In genomic region chr7:151083824-151084160, GRCh38 we compare ENCODE assay signal across 8 cellular contexts. TPM values are rescaled to one million over a fixed set of nuclear protein-coding genes. Genes with fewer than 3 reads are reported as not detected.
DNase-seq lines count a peak whose midpoint lies in the region; TF ChIP-seq lines count a peak whose summit lies in the region.

No MANE protein-coding gene starts in this region.

- intact Hi-C loops in CD4-positive, alpha-beta memory T cell (cut with micrococcal nuclease): loop anchor here (1.0 to 10.0 kb wide), 3 partner anchors 55 to 149 kb away; partner anchors contain the start of genes ABCB8, CHPF2 and KCNH2
- intact Hi-C loops in OCI-LY7 (cut with micrococcal nuclease; ENCODE audit: unreplicated experiment): loop anchor here (5.0 to 10.0 kb wide), 3 partner anchors 109 to 189 kb away; partner anchors contain the start of genes ABCF2 and KCNH2

- H3K27ac ChIP-seq in CD4-positive, alpha-beta memory T cell (ENCODE audit: low read depth, low read length): peak overlapping the region; percentile 90
- H3K27ac ChIP-seq in OCI-LY7 (ENCODE audit: low read depth, low read length, poor library complexity, severe bottlenecking): no peak overlapping the region
- no peak overlapping the region for H3K27ac ChIP-seq in endodermal cell (ENCODE audit: low read depth, low read length)
- peak overlapping the region; percentile 68 for H3K27ac ChIP-seq in neutrophil

- H3K4me3 Mint-ChIP-seq in CD4-positive, alpha-beta memory T cell: peak overlapping the region; percentile 75 to 95 (median 82)
- H3K4me3 Mint-ChIP-seq in endodermal cell: peak overlapping the region; percentile 76

- H3K9ac ChIP-seq in endodermal cell (ENCODE audit: extremely low read depth, low read length, poor library complexity, severe bottlenecking): no peak overlapping the region

- H4K20me1 ChIP-seq in OCI-LY7 (ENCODE audit: insufficient read depth, low read length): no peaks in the 10 kb centered on the region

- CTCF ChIA-PET in CD4-positive, alpha-beta memory T cell (lab: Charles Lee; ENCODE audit: partially characterized antibody): interaction anchor here (1.1 to 5.6 kb wide), 6 partner anchors 12 to 66 kb away, joined by 3 to 29 read pairs (median 6); partner anchors contain the start of gene ABCB8
- CTCF ChIA-PET in OCI-LY7 (lab: Charles Lee; ENCODE audit: unreplicated experiment): no interaction called here
- CTCF ChIA-PET in HEK293T (lab: Yijun Ruan, JAX): no interaction called here

- no peaks in the 10 kb centered on the region for H3K9me2 ChIP-seq in OCI-LY7 (ENCODE audit: insufficient read depth, low read length)

- H3K36me3 ChIP-seq in CD4-positive, alpha-beta memory T cell (ENCODE audit: insufficient read depth, low read length): peaks cover 5% of the 10 kb centered on the region
- H3K36me3 ChIP-seq in OCI-LY7 (ENCODE audit: insufficient read depth, low read length): peaks cover 12% of the 10 kb centered on the region; the same call in 1 of the 2 replicates
- no peaks in the 10 kb centered on the region for H3K36me3 ChIP-seq in endodermal cell (ENCODE audit: control insufficient read depth, insufficient read depth, low read length)
- H3K36me3 ChIP-seq in neutrophil: peaks cover 6% of the 10 kb centered on the region

- H3K27ac Mint-ChIP-seq in CD4-positive, alpha-beta memory T cell: peak overlapping the region; percentile 87 to 96 (median 91)
- H3K27ac Mint-ChIP-seq in endodermal cell: no peak overlapping the region

- H3K4me1 Mint-ChIP-seq in CD4-positive, alpha-beta memory T cell: peaks cover 25 to 59% (median 40%) of the 10 kb centered on the region in 4 donors
- peaks cover 31% of the 10 kb centered on the region for H3K4me1 Mint-ChIP-seq in endodermal cell

- peaks cover 28% of the 10 kb centered on the region for H3K79me2 ChIP-seq in OCI-LY7 (ENCODE audit: insufficient read depth, low read depth, low read length)

- WGBS in endodermal cell (ENCODE audit: insufficient coverage in 1 of 2, insufficient read length in 1 of 2), 2 experiments: 0 to 11% methylated on average over 1 to 2 of the region's 3 CpGs

- POLR2A ChIA-PET in CD4-positive, alpha-beta memory T cell (lab: Charles Lee; ENCODE audit: partially characterized antibody): interaction anchor here (0.7 to 6.4 kb wide), 9 partner anchors 16 to 1585 kb away, joined by 3 to 68 read pairs (median 6); partner anchors contain the start of genes ABCB8, CDK5 and SLC4A2
- POLR2A ChIA-PET in OCI-LY7 (lab: Charles Lee): interaction anchor here (1.2 kb wide), 1 partner anchor 25 kb away, joined by 3 read pairs; the partner anchor contains the start of gene SLC4A2
- POLR2A ChIA-PET in HEK293T (lab: Yijun Ruan, JAX): interaction anchor here (0.6 to 3.2 kb wide), 6 partner anchors 11 to 66 kb away, joined by 3 to 21 read pairs (median 8); partner anchors contain the start of genes ABCB8 and SLC4A2

- no peak for TF ChIP-seq CTCF in OCI-LY7 (conservative IDR thresholded peaks at IDR 0.05; ENCODE audit: low read length)
- TF ChIP-seq CTCF in endodermal cell (conservative IDR thresholded peaks at IDR 0.05): no peak
- no peak for TF ChIP-seq CTCF in neutrophil (IDR thresholded peaks at IDR 0.05)

- H3K36me3 Mint-ChIP-seq in CD4-positive, alpha-beta memory T cell: peaks cover 0 to 15% of the 10 kb centered on the region in 2 donors
- H3K36me3 Mint-ChIP-seq in endodermal cell (ENCODE audit: low read depth): peaks cover 6% of the 10 kb centered on the region

- H3K4me1 ChIP-seq in CD4-positive, alpha-beta memory T cell (ENCODE audit: insufficient read depth, low read length): peaks cover 68% of the 10 kb centered on the region
- H3K4me1 ChIP-seq in OCI-LY7 (ENCODE audit: insufficient read depth, low read length, poor library complexity, severe bottlenecking) (peaks cover 50% of the 10 kb centered on the region), endodermal cell (ENCODE audit: control insufficient read depth, insufficient read depth, low read length) (peaks cover 20% of the 10 kb centered on the region), neutrophil (ENCODE audit: control insufficient read depth in 1 of 2, insufficient read depth in 1 of 2, low read depth in 1 of 2, low read length in 1 of 2) (peaks cover 60 to 69% of the 10 kb centered on the region in 2 experiments)

- H3K9me3 ChIP-seq in CD4-positive, alpha-beta memory T cell (ENCODE audit: control insufficient read depth in 1 of 2, low read length in 2 of 2): no peaks in the 10 kb centered on the region
- H3K9me3 ChIP-seq in OCI-LY7 (ENCODE audit: low read length) (no peaks in the 10 kb centered on the region), endodermal cell (ENCODE audit: control insufficient read depth, low read length) (no peaks in the 10 kb centered on the region), neutrophil (no peaks in the 10 kb centered on the region)

- peaks cover 0 to 2% (median 0%) of the 10 kb centered on the region in 8 donors for H3K9me3 Mint-ChIP-seq in CD4-positive, alpha-beta memory T cell
- H3K9me3 Mint-ChIP-seq in endodermal cell: no peaks in the 10 kb centered on the region

- no TSS peak for BruUV-seq in OCI-LY7 (replicated peaks; lab: Mats Ljungman, UMichigan)

- DNase-seq in CD4-positive, alpha-beta memory T cell: no peak
- no peak for DNase-seq in OCI-LY7 (ENCODE audit: low spot score)
- no peak for DNase-seq in endodermal cell
- DNase-seq in NOMO-1 treated with dmso at 0.1 percent for 144 hours (lab: John Stamatoyannopoulos, UW; ENCODE audit: unreplicated experiment): no peak
- no peak for DNase-seq in stimulated activated CD4-positive, alpha-beta T cell treated with anti-CD3 and anti-CD28 coated beads, Interleukin-1b, Interleukin-23, amount 100 ng/mL, for 48 hours
- no peak for DNase-seq in NCI-H1436 (lab: John Stamatoyannopoulos, UW)
- no peak for DNase-seq in HEK293T (ENCODE audit: extremely low spot score)

- H3K4me3 ChIP-seq in CD4-positive, alpha-beta memory T cell (ENCODE audit: low read length in 2 of 2): peak overlapping the region; percentile 36 to 74
- H3K4me3 ChIP-seq in OCI-LY7 (ENCODE audit: low read depth, low read length, poor library complexity, severe bottlenecking): peak overlapping the region; percentile 91
- peak overlapping the region; percentile 87 for H3K4me3 ChIP-seq in endodermal cell (ENCODE audit: low read length)
- peak overlapping the region; percentile 59 to 84 for H3K4me3 ChIP-seq in neutrophil (ENCODE audit: low read depth in 1 of 2, low read length in 1 of 2)

- no peaks in the 10 kb centered on the region for H3K27me3 Mint-ChIP-seq in CD4-positive, alpha-beta memory T cell
- H3K27me3 Mint-ChIP-seq in endodermal cell (ENCODE audit: insufficient read depth): peaks cover 1% of the 10 kb centered on the region

- peak overlapping the region; percentile 66 for H2AFZ ChIP-seq in OCI-LY7 (ENCODE audit: low read length)

- no peaks in the 10 kb centered on the region for H3K27me3 ChIP-seq in CD4-positive, alpha-beta memory T cell (ENCODE audit: insufficient read depth, low read length)
- H3K27me3 ChIP-seq in endodermal cell (ENCODE audit: control insufficient read depth, insufficient read depth, low read length, poor library complexity, severe bottlenecking) (peaks cover 6% of the 10 kb centered on the region), neutrophil (peaks cover 45% of the 10 kb centered on the region)

- peak overlapping the region; percentile 100 for H3K4me2 ChIP-seq in OCI-LY7 (ENCODE audit: low read length)

TF ChIP-seq in HEK293T, 16 proteins besides CTCF, POLR2A, EP300 and RAD21 (continues in another document):
- TF ChIP-seq FOXA1 (IDR thresholded peaks at IDR 0.05): no peak
- TF ChIP-seq BHLHE40 (IDR thresholded peaks at IDR 0.05; ENCODE audit: borderline replicate concordance): no peak
- no peak for TF ChIP-seq ZNF384 (IDR thresholded peaks at IDR 0.05)
- no peak for TF ChIP-seq HDGF (IDR thresholded peaks at IDR 0.05; ENCODE audit: borderline replicate concordance)
- TF ChIP-seq TARDBP (IDR thresholded peaks at IDR 0.05): no peak
- no peak for TF ChIP-seq CTBP1 (IDR thresholded peaks at IDR 0.05; ENCODE audit: borderline replicate concordance)
- TF ChIP-seq NFRKB (IDR thresholded peaks at IDR 0.05): no peak
- no peak for TF ChIP-seq FOXM1 (IDR thresholded peaks at IDR 0.05; ENCODE audit: borderline replicate concordance)
- no peak for TF ChIP-seq L3MBTL2 (conservative IDR thresholded peaks at IDR 0.05)
- TF ChIP-seq ARNT (IDR thresholded peaks at IDR 0.05): no peak
- TF ChIP-seq FOXK2 (IDR thresholded peaks at IDR 0.05): no peak
- TF ChIP-seq SUZ12 (IDR thresholded peaks at IDR 0.05): no peak
- no peak for TF ChIP-seq LEF1 (IDR thresholded peaks at IDR 0.05; ENCODE audit: borderline replicate concordance)

RNA-seq across cellular contexts. Expression of gene TMUB1, which starts 0.5 kb away (rescaled TPM):
- 10 to 100 TPM; 42.6 to 48.7 TPM for total RNA-seq in CD4-positive, alpha-beta memory T cell
- 10 to 100 TPM; 48.9 to 66.7 TPM for polyA plus RNA-seq in CD4-positive, alpha-beta memory T cell
- 38.6 and 56.0 TPM in 2 replicates for total RNA-seq in OCI-LY7 (2014; rRNA removed; shearing (Covaris generic))
- total RNA-seq in OCI-LY7 (2022) (53.2 and 59.6 TPM in 2 replicates), endodermal cell (10 to 100 TPM; 48.1 to 52.6 TPM)
- 42.7 TPM for polyA plus RNA-seq in endodermal cell (2013, experiment 1 of 2)
- polyA plus RNA-seq in endodermal cell (2013, experiment 2 of 2): 41.2 TPM

RNA-seq across cellular contexts. Expression of gene AGAP3, which starts 2.5 kb away (rescaled TPM):
- 10 to 100 TPM; 52.9 to 65.8 TPM for total RNA-seq in CD4-positive, alpha-beta memory T cell
- 1 to 10 TPM; 3.0 to 9.5 TPM for polyA plus RNA-seq in CD4-positive, alpha-beta memory T cell
- total RNA-seq in OCI-LY7 (2014; rRNA removed; shearing (Covaris generic)): 4.4 and 4.8 TPM in 2 replicates
- total RNA-seq in OCI-LY7 (2022) (23.1 and 30.9 TPM in 2 replicates), endodermal cell (100 to 1,000 TPM; 113 to 116 TPM)
- polyA plus RNA-seq in endodermal cell (2013, experiment 1 of 2): 65.6 TPM
- polyA plus RNA-seq in endodermal cell (2013, experiment 2 of 2): 64.1 TPM

RNA-seq across cellular contexts. Expression of gene FASTK, which starts 3.2 kb away (rescaled TPM):
- 100 to 1,000 TPM; 123 to 126 TPM for total RNA-seq in CD4-positive, alpha-beta memory T cell
- polyA plus RNA-seq in CD4-positive, alpha-beta memory T cell: 10 to 100 TPM; 51.2 to 62.2 TPM
- total RNA-seq in OCI-LY7 (2014; rRNA removed; shearing (Covaris generic)): 114 and 118 TPM in 2 replicates
- total RNA-seq in OCI-LY7 (2022): 87.7 and 90.5 TPM in 2 replicates
- 10 to 100 TPM; 64.0 to 71.0 TPM for total RNA-seq in endodermal cell
- 62.8 TPM for polyA plus RNA-seq in endodermal cell (2013, experiment 1 of 2)
- polyA plus RNA-seq in endodermal cell (2013, experiment 2 of 2): 53.4 TPM

RNA-seq across cellular contexts. Expression of gene SLC4A2, which starts 24.4 kb away (rescaled TPM):
- 10 to 100 TPM; 82.7 to 84.7 TPM for total RNA-seq in CD4-positive, alpha-beta memory T cell
- 10 to 100 TPM; 12.8 to 24.3 TPM for polyA plus RNA-seq in CD4-positive, alpha-beta memory T cell
- 64.2 and 112 TPM in 2 replicates for total RNA-seq in OCI-LY7 (2014; rRNA removed; shearing (Covaris generic))
- 81.4 and 86.0 TPM in 2 replicates for total RNA-seq in OCI-LY7 (2022)
- 100 to 1,000 TPM; 265 to 284 TPM for total RNA-seq in endodermal cell
- polyA plus RNA-seq in endodermal cell (2013, experiment 1 of 2): 88.2 TPM
- 83.1 TPM for polyA plus RNA-seq in endodermal cell (2013, experiment 2 of 2)

RNA-seq across cellular contexts. Expression of gene CDK5, which starts 26.1 kb away (rescaled TPM):
- 1 to 10 TPM; 6.3 to 7.5 TPM for total RNA-seq in CD4-positive, alpha-beta memory T cell
- 10 to 100 TPM; 10.8 to 15.2 TPM for polyA plus RNA-seq in CD4-positive, alpha-beta memory T cell
- 30.9 and 35.2 TPM in 2 replicates for total RNA-seq in OCI-LY7 (2014; rRNA removed; shearing (Covaris generic))
- 23.1 and 23.7 TPM in 2 replicates for total RNA-seq in OCI-LY7 (2022)
- total RNA-seq in endodermal cell: 10 to 100 TPM; 22.2 to 25.2 TPM
- 22.0 TPM for polyA plus RNA-seq in endodermal cell (2013, experiment 1 of 2)
- polyA plus RNA-seq in endodermal cell (2013, experiment 2 of 2): 18.7 TPM

Comparison
In these comparisons a context has a peak if more than half of its experiments do, and no peak if none do; other contexts are left out.
1. H3K27ac ChIP-seq: peak in CD4-positive, alpha-beta memory T cell (single experiment) and neutrophil (single experiment); none in OCI-LY7 (single experiment) and endodermal cell (single experiment).
2. Peak in every context shown above with its lines, with median percentiles within 50 percentile points of each other: H3K4me3 ChIP-seq.